8 cellular contexts compared by ENCODE assay signal in genomic region chr19:58519355-58520256, GRCh38. TPM values are rescaled to one million over a fixed set of nuclear protein-coding genes. Genes with fewer than 3 reads are reported as not detected.
A peak's percentile ranks its signal among the peaks of the same experiment; 100 is the strongest.
DNase-seq lines count a peak whose midpoint lies in the region; ATAC-seq and TF ChIP-seq lines count a peak whose summit lies in the region.

ZBTB45 (minus strand) TSS chr19:58519810; CDS start chr19:58517673, 2,137 bp downstream.

- H2AK5ac ChIP-seq in trophoblast cell (ENCODE audit: low read length), result peak within 1 kb of the TSS; percentile 87

- TF ChIP-seq CTCF in GM12874 (IDR thresholded peaks at IDR 0.05; ENCODE audit: insufficient read depth, low read depth, low read length), result peak; percentile 95
- peak; percentile 66 for TF ChIP-seq CTCF in cardiac muscle cell (IDR thresholded peaks at IDR 0.05; ENCODE audit: low read depth, low read length)
- peak; percentile 71 for TF ChIP-seq CTCF in type B pancreatic cell (conservative IDR thresholded peaks at IDR 0.05)

- peaks cover 15% of the 10 kb centered on the region for H3K4me1 ChIP-seq in cardiac muscle cell (ENCODE audit: low read depth)
- peaks cover 9 to 10% of the 10 kb centered on the region in 2 experiments for H3K4me1 ChIP-seq in trophoblast cell (ENCODE audit: control insufficient read depth in 1 of 2, insufficient read depth in 2 of 2, low read length in 2 of 2)

- peak within 1 kb of the TSS; percentile 81 for H3K4ac ChIP-seq in trophoblast cell (ENCODE audit: low read depth, low read length)

- H3K27ac ChIP-seq in cardiac muscle cell, result peak within 1 kb of the TSS; percentile 92
- H3K27ac ChIP-seq in trophoblast cell (ENCODE audit: low read depth, low read length), result peak within 1 kb of the TSS; percentile 80

- H3K27me3 ChIP-seq in cardiac muscle cell (no peaks in the 10 kb centered on the region), trophoblast cell (ENCODE audit: insufficient read depth, low read length) (no peaks in the 10 kb centered on the region)

- H3K4me3 ChIP-seq in cardiac muscle cell (peak within 1 kb of the TSS; percentile 76), trophoblast cell (ENCODE audit: low read depth, low read length) (peak within 1 kb of the TSS; percentile 88)

- WGBS in trophoblast cell (ENCODE audit: extremely low coverage, insufficient coverage, insufficient read length), result no CpG with 5 or more reads among the region's 87 CpGs

- H2BK120ac ChIP-seq in trophoblast cell (ENCODE audit: insufficient read depth, low read length, poor library complexity), result peak within 1 kb of the TSS; percentile 67

- H3K18ac ChIP-seq in trophoblast cell (ENCODE audit: low read length), result peak within 1 kb of the TSS; percentile 83

- DNase-seq in NCI-H1417 (lab: John Stamatoyannopoulos, UW) (peak; percentile 93 to 97 (median 97)), SW 1271 (lab: John Stamatoyannopoulos, UW) (peak; percentile 79 to 91), cardiac muscle cell (ENCODE audit: low read depth in 1 of 2, low spot score in 1 of 2) (peak; percentile 96 to 98), trophoblast cell (peak; percentile 91 to 93), type B pancreatic cell (ENCODE audit: extremely low spot score, unreplicated experiment) (peak; percentile 93)
- DNase-seq in activated naive CD8-positive, alpha-beta T cell treated with anti-CD3 and anti-CD28 coated beads, Interleukin-2, amount 50 U/mL, for 24 hours, result peak; percentile 95

- peaks cover 47% of the 10 kb centered on the region for H3K4me1 Mint-ChIP-seq in activated naive CD8-positive, alpha-beta T cell treated with anti-CD3 and anti-CD28 coated beads, Interleukin-2, amount 50 U/mL, for 24 hours
- H3K4me1 Mint-ChIP-seq in type B pancreatic cell (ENCODE audit: unreplicated experiment), result peaks cover 21% of the 10 kb centered on the region

- H4K12ac ChIP-seq in trophoblast cell (ENCODE audit: low read depth, low read length), result peak within 1 kb of the TSS; percentile 93

- no peak within 1 kb of the TSS for H3K23ac ChIP-seq in trophoblast cell (ENCODE audit: low read length)

- peak; percentile 82 for ATAC-seq in HG02763 (IDR thresholded peaks at IDR 0.05; ENCODE audit: unreplicated experiment)
- ATAC-seq in activated naive CD8-positive, alpha-beta T cell treated with anti-CD3 and anti-CD28 coated beads, Interleukin-2, amount 50 U/mL, for 24 hours, result peak; percentile 83

- peaks cover 17% of the 10 kb centered on the region for H3K36me3 Mint-ChIP-seq in activated naive CD8-positive, alpha-beta T cell treated with anti-CD3 and anti-CD28 coated beads, Interleukin-2, amount 50 U/mL, for 24 hours (ENCODE audit: low read depth)
- H3K36me3 Mint-ChIP-seq in type B pancreatic cell, result peaks cover 5% of the 10 kb centered on the region

- H3K4me2 ChIP-seq in trophoblast cell (ENCODE audit: low read length), result peak within 1 kb of the TSS; percentile 61

- H3K4me3 Mint-ChIP-seq in activated naive CD8-positive, alpha-beta T cell treated with anti-CD3 and anti-CD28 coated beads, Interleukin-2, amount 50 U/mL, for 24 hours, result peak within 1 kb of the TSS; percentile 95
- peak within 1 kb of the TSS; percentile 95 for H3K4me3 Mint-ChIP-seq in type B pancreatic cell

- peaks cover 2% of the 10 kb centered on the region for H3K27me3 Mint-ChIP-seq in activated naive CD8-positive, alpha-beta T cell treated with anti-CD3 and anti-CD28 coated beads, Interleukin-2, amount 50 U/mL, for 24 hours
- H3K27me3 Mint-ChIP-seq in type B pancreatic cell, result no peaks in the 10 kb centered on the region

- H4K91ac ChIP-seq in trophoblast cell (ENCODE audit: low read depth, low read length), result peak within 1 kb of the TSS; percentile 92

- peak within 1 kb of the TSS; percentile 98 for H3K27ac Mint-ChIP-seq in activated naive CD8-positive, alpha-beta T cell treated with anti-CD3 and anti-CD28 coated beads, Interleukin-2, amount 50 U/mL, for 24 hours
- peak within 1 kb of the TSS; percentile 98 for H3K27ac Mint-ChIP-seq in type B pancreatic cell

- H3K14ac ChIP-seq in trophoblast cell (ENCODE audit: low read length), result peak within 1 kb of the TSS; percentile 94

- H3K79me1 ChIP-seq in trophoblast cell (ENCODE audit: low read length), result peaks cover 15% of the 10 kb centered on the region

- peaks cover 13% of the 10 kb centered on the region for H3K36me3 ChIP-seq in cardiac muscle cell
- peaks cover 21 to 22% of the 10 kb centered on the region in 2 experiments for H3K36me3 ChIP-seq in trophoblast cell (ENCODE audit: control insufficient read depth in 1 of 2, insufficient read depth in 2 of 2, low read length in 2 of 2)

- H3K9ac ChIP-seq in trophoblast cell (ENCODE audit: low read length), result peak within 1 kb of the TSS; percentile 91

- no peaks in the 10 kb centered on the region for H3K9me3 Mint-ChIP-seq in activated naive CD8-positive, alpha-beta T cell treated with anti-CD3 and anti-CD28 coated beads, Interleukin-2, amount 50 U/mL, for 24 hours
- H3K9me3 Mint-ChIP-seq in type B pancreatic cell, result no peaks in the 10 kb centered on the region

- no peaks in the 10 kb centered on the region for H3K9me3 ChIP-seq in cardiac muscle cell (ENCODE audit: low read depth)
- H3K9me3 ChIP-seq in trophoblast cell (ENCODE audit: insufficient read depth, low read depth, low read length), result no peaks in the 10 kb centered on the region

- no peak within 1 kb of the TSS for H2BK12ac ChIP-seq in trophoblast cell (ENCODE audit: low read length)

- peak within 1 kb of the TSS; percentile 54 for H2BK5ac ChIP-seq in trophoblast cell (ENCODE audit: low read depth, low read length, poor library complexity)

- H2AFZ ChIP-seq in trophoblast cell (ENCODE audit: insufficient read depth, low read length, poor library complexity), result peak within 1 kb of the TSS; percentile 72

- peak within 1 kb of the TSS; percentile 64 for H4K8ac ChIP-seq in trophoblast cell (ENCODE audit: low read depth, low read length)

- H3K79me2 ChIP-seq in trophoblast cell (ENCODE audit: control insufficient read depth, insufficient read depth, low read length, poor library complexity), result peaks cover 17% of the 10 kb centered on the region

RNA-seq across cellular contexts. Expression of gene ZBTB45, which starts in this region (rescaled TPM):
- total RNA-seq in cardiac muscle cell (22.8 and 26.3 TPM in 2 replicates), type B pancreatic cell (ENCODE audit: low replicate concordance) (18.6 and 20.2 TPM in 2 replicates)
- polyA plus RNA-seq in cardiac muscle cell, result 29.4 and 34.6 TPM in 2 replicates
- 14.8 and 15.3 TPM in 2 replicates for polyA plus RNA-seq in trophoblast cell (2013)

Comparison
In these comparisons a context has a peak if more than half of its experiments do, and no peak if none do; other contexts are left out.
1. Peak in every context shown above with its lines: DNase-seq, ATAC-seq, H3K4me3 ChIP-seq and H3K27ac ChIP-seq.